ENCODE assay signal across 22 cellular contexts in genomic region chr19:5229778-5230165, GRCh38.
DNase-seq lines count a peak whose midpoint lies in the region; ATAC-seq, FAIRE-seq and TF ChIP-seq lines count a peak whose summit lies in the region.
"Had no signal": no experiment of that assay in that cellular context is flagged by ENCODE, and none has a peak within 500 bp of the region (broad histone marks: within the 10 kb centered on the region; RNA-seq: fewer than 3 reads in every experiment).

No MANE protein-coding gene starts in this region.

- H3K9ac ChIP-seq in astrocyte (ENCODE audit: low read length), result no peak overlapping the region
- H3K9ac ChIP-seq: parathyroid adenoma had no signal

- CTCF ChIA-PET in naive thymus-derived CD4-positive, alpha-beta T cell (lab: Charles Lee), result no interaction called here

- H3K27me3 Mint-ChIP-seq in astrocyte (ENCODE audit: low read depth, unreplicated experiment), result no peaks in the 10 kb centered on the region
- H3K27me3 Mint-ChIP-seq in naive thymus-derived CD4-positive, alpha-beta T cell, result peaks cover 12 to 20% (median 16%) of the 10 kb centered on the region in 5 donors

- peaks cover 6% of the 10 kb centered on the region for H3K36me3 ChIP-seq in left ventricle myocardium inferior
- H3K36me3 ChIP-seq in astrocyte (ENCODE audit: insufficient read depth, low read length), result no peaks in the 10 kb centered on the region
- no peaks in the 10 kb centered on the region for H3K36me3 ChIP-seq in naive thymus-derived CD4-positive, alpha-beta T cell (ENCODE audit: control insufficient read depth in 2 of 3, insufficient read depth in 3 of 3, low read length in 3 of 3)
- peaks cover 0 to 11% of the 10 kb centered on the region in 2 donors for H3K36me3 ChIP-seq in vagina
- H3K36me3 ChIP-seq: colonic mucosa had no signal

- H3K4me1 ChIP-seq in left ventricle myocardium inferior (no peaks in the 10 kb centered on the region), astrocyte (ENCODE audit: insufficient read depth, low read length) (no peaks in the 10 kb centered on the region), vagina (peaks cover 4% of the 10 kb centered on the region)
- H3K4me1 ChIP-seq in naive thymus-derived CD4-positive, alpha-beta T cell (ENCODE audit: control insufficient read depth in 2 of 2, insufficient read depth in 2 of 2, low read length in 2 of 2), result no peaks in the 10 kb centered on the region
- H3K4me1 ChIP-seq: colonic mucosa, parathyroid adenoma had no signal

- TF ChIP-seq CTCF in left ventricle myocardium inferior (IDR thresholded peaks at IDR 0.05; ENCODE audit: borderline replicate concordance) (no peak), astrocyte (IDR thresholded peaks at IDR 0.05; ENCODE audit: insufficient read depth, low read depth, low read length) (no peak), vagina (IDR thresholded peaks at IDR 0.05) (no peak)

- H3K27ac ChIP-seq in left ventricle myocardium inferior (replicated peaks) (no peak overlapping the region), astrocyte (ENCODE audit: low read depth, low read length) (no peak overlapping the region), vagina (no peak overlapping the region)
- no peak overlapping the region for H3K27ac ChIP-seq in naive thymus-derived CD4-positive, alpha-beta T cell (ENCODE audit: low read depth, low read length)
- H3K27ac ChIP-seq: colonic mucosa, parathyroid adenoma had no signal

- peak overlapping the region; percentile 54 for H3K4me2 ChIP-seq in astrocyte (ENCODE audit: low read length)

- no peak for TF ChIP-seq POLR2A in vagina (IDR thresholded peaks at IDR 0.05)

- H4K20me1 ChIP-seq in astrocyte (ENCODE audit: insufficient read depth, low read length), result peaks cover 24% of the 10 kb centered on the region

- H3K9me3 Mint-ChIP-seq in astrocyte (ENCODE audit: unreplicated experiment), result no peaks in the 10 kb centered on the region
- no peaks in the 10 kb centered on the region for H3K9me3 Mint-ChIP-seq in naive thymus-derived CD4-positive, alpha-beta T cell
- H3K9me3 Mint-ChIP-seq: activated naive CD4-positive, alpha-beta T cell treated with anti-CD3 and anti-CD28 coated beads for 36 hours; CD4-positive, alpha-beta T cell; natural killer cell had no signal

- no peaks in the 10 kb centered on the region for H3K27me3 ChIP-seq in left ventricle myocardium inferior (ENCODE audit: low read depth)
- H3K27me3 ChIP-seq in astrocyte (ENCODE audit: insufficient read depth, low read length), result no peaks in the 10 kb centered on the region
- H3K27me3 ChIP-seq in naive thymus-derived CD4-positive, alpha-beta T cell (ENCODE audit: control insufficient read depth in 2 of 2, insufficient read depth in 2 of 2, low read length in 2 of 2), result no peaks in the 10 kb centered on the region
- H3K27me3 ChIP-seq in vagina, result no peaks in the 10 kb centered on the region
- H3K27me3 ChIP-seq: colonic mucosa had no signal

- peaks cover 11% of the 10 kb centered on the region for H3K36me3 Mint-ChIP-seq in astrocyte (ENCODE audit: low read depth, unreplicated experiment)
- no peaks in the 10 kb centered on the region for H3K36me3 Mint-ChIP-seq in naive thymus-derived CD4-positive, alpha-beta T cell
- H3K36me3 Mint-ChIP-seq: natural killer cell had no signal

- POLR2A ChIA-PET in naive thymus-derived CD4-positive, alpha-beta T cell (lab: Charles Lee), result no interaction called here

- H3K9me3 ChIP-seq in left ventricle myocardium inferior (replicated peaks), result no peaks in the 10 kb centered on the region
- no peaks in the 10 kb centered on the region for H3K9me3 ChIP-seq in astrocyte (ENCODE audit: insufficient read depth, low read depth, low read length)
- H3K9me3 ChIP-seq in naive thymus-derived CD4-positive, alpha-beta T cell (ENCODE audit: control insufficient read depth in 2 of 3, low read length in 3 of 3), result no peaks in the 10 kb centered on the region
- no peaks in the 10 kb centered on the region for H3K9me3 ChIP-seq in vagina
- H3K9me3 ChIP-seq: colonic mucosa had no signal

- peak overlapping the region; percentile 18 for H3K27ac Mint-ChIP-seq in astrocyte (ENCODE audit: unreplicated experiment)
- H3K27ac Mint-ChIP-seq in naive thymus-derived CD4-positive, alpha-beta T cell, result no peak overlapping the region
- H3K27ac Mint-ChIP-seq: activated naive CD4-positive, alpha-beta T cell treated with anti-CD3 and anti-CD28 coated beads for 36 hours; CD4-positive, alpha-beta T cell; natural killer cell had no signal

- DNase-seq in left ventricle myocardium inferior (no peak), Right ventricle myocardium inferior (ENCODE audit: missing footprints) (no peak), astrocyte (ENCODE audit: low read depth) (no peak), vagina (ENCODE audit: extremely low spot score in 2 of 2) (no peak), dermis blood vessel endothelial cell (no peak), COLO829 (ENCODE audit: low spot score) (no peak), cerebellar cortex (ENCODE audit: low spot score) (no peak)
- DNase-seq in naive thymus-derived CD4-positive, alpha-beta T cell, result no peak
- DNase-seq: activated CD4-positive, alpha-beta T cell treated with anti-CD3 and anti-CD28 coated beads, Interleukin-2, amount 50 U/mL, for 4 hours; activated naive CD4-positive, alpha-beta T cell treated with anti-CD3 and anti-CD28 coated beads for 36 hours; activated T-cell treated with anti-CD3 and anti-CD28 coated beads for 4 hours; CD4-positive, alpha-beta T cell; colonic mucosa; DND-41; hypothalamus; KG1; natural killer cell; NCI-H1930; small intestine; stimulated activated CD4-positive, alpha-beta T cell treated with anti-CD3 and anti-CD28 coated beads, Interleukin-2, amount 100 ng/mL, for 48 hours had no signal

- no peak for ATAC-seq in Right ventricle myocardium inferior
- ATAC-seq in naive thymus-derived CD4-positive, alpha-beta T cell, result no peak

- H3K79me2 ChIP-seq in astrocyte (ENCODE audit: insufficient read depth, low read length), result no peaks in the 10 kb centered on the region
- H3K79me2 ChIP-seq: parathyroid adenoma had no signal

- no peak overlapping the region for H2AFZ ChIP-seq in astrocyte (ENCODE audit: low read depth, low read length)
- H2AFZ ChIP-seq: parathyroid adenoma had no signal

- FAIRE-seq in astrocyte (lab: Jason Lieb, UNC), result no peak
- FAIRE-seq: endothelial cell of umbilical vein, small intestine had no signal

- no peak overlapping the region for H3K4me3 Mint-ChIP-seq in astrocyte (ENCODE audit: unreplicated experiment)
- H3K4me3 Mint-ChIP-seq in naive thymus-derived CD4-positive, alpha-beta T cell, result peak overlapping the region in 6 of 10 donors; percentile 3 to 57 (median 43)
- H3K4me3 Mint-ChIP-seq: activated naive CD4-positive, alpha-beta T cell treated with anti-CD3 and anti-CD28 coated beads for 36 hours; CD4-positive, alpha-beta T cell; natural killer cell had no signal

- H3K4me3 ChIP-seq in left ventricle myocardium inferior, result peak overlapping the region; percentile 37
- H3K4me3 ChIP-seq in astrocyte (ENCODE audit: insufficient read depth, low read depth, low read length), result no peak overlapping the region
- no peak overlapping the region for H3K4me3 ChIP-seq in naive thymus-derived CD4-positive, alpha-beta T cell (ENCODE audit: low read length)
- H3K4me3 ChIP-seq in vagina, result peak overlapping the region; percentile 8 to 44
- H3K4me3 ChIP-seq: colonic mucosa had no signal

- intact Hi-C loops in left ventricle myocardium inferior (cut with micrococcal nuclease), result no loop called here
- intact Hi-C loops in Right ventricle myocardium inferior (cut with DNase I), result no loop called here
- intact Hi-C loops in naive thymus-derived CD4-positive, alpha-beta T cell (cut with micrococcal nuclease), result no loop called here
- intact Hi-C loops in vagina (cut with DNase I), result no loop called here

- no peaks in the 10 kb centered on the region for H3K4me1 Mint-ChIP-seq in astrocyte (ENCODE audit: low read depth, unreplicated experiment)
- peaks cover 0 to 11% (median 5%) of the 10 kb centered on the region in 7 donors for H3K4me1 Mint-ChIP-seq in naive thymus-derived CD4-positive, alpha-beta T cell

Comparison
In these comparisons a context has a peak if more than half of its experiments do, and no peak if none do; other contexts are left out.
1. H3K4me3 ChIP-seq: peak in left ventricle myocardium inferior (single experiment) and vagina (2 of 2); none in astrocyte (single experiment) and naive thymus-derived CD4-positive, alpha-beta T cell (single experiment).